In genomic region chr20:64071341-64072332, GRCh38 we compare ENCODE assay signal across 1 cellular context.
TF ChIP-seq lines count a peak whose summit lies in the region.

No MANE protein-coding gene starts in this region.

TF ChIP-seq in HepG2, 621 proteins besides CTCF, POLR2A, EP300 and RAD21:
- TF ChIP-seq NFYB (CRISPR knock-in tag; IDR thresholded peaks at IDR 0.05) (no peak), AGO1 (IDR thresholded peaks at IDR 0.05; ENCODE audit: low read depth, low read length, poor library complexity, severe bottlenecking) (no peak), FOXO4 (CRISPR knock-in tag; conservative IDR thresholded peaks at IDR 0.05) (0 out of 2 replicates have a peak, but pooled peaks have one; percentile 68), MATR3 (CRISPR knock-in tag; IDR thresholded peaks at IDR 0.05) (no peak), ZNF891 (CRISPR knock-in tag; IDR thresholded peaks at IDR 0.05) (0 out of 2 replicates have a peak, but pooled peaks have one; percentile 16), ZNF432 (CRISPR knock-in tag; IDR thresholded peaks at IDR 0.05; ENCODE audit: borderline replicate concordance) (no peak), ERF (CRISPR knock-in tag; IDR thresholded peaks at IDR 0.05) (no peak), MYC (CRISPR knock-in tag; IDR thresholded peaks at IDR 0.05; ENCODE audit: borderline replicate concordance) (0 out of 2 replicates have a peak, but pooled peaks have one; percentile 14), STAG1 (CRISPR knock-in tag; IDR thresholded peaks at IDR 0.05) (no peak), AGO2 (optimal IDR thresholded peaks at IDR 0.05; ENCODE audit: low read depth, low read length) (peak; percentile 85), ZNF777 (CRISPR knock-in tag; IDR thresholded peaks at IDR 0.05) (no peak), RELA (CRISPR knock-in tag; IDR thresholded peaks at IDR 0.05) (no peak), U2AF2 (IDR thresholded peaks at IDR 0.05; ENCODE audit: low read depth, low read length) (no peak), ARID3A (IDR thresholded peaks at IDR 0.05; ENCODE audit: low read depth, low read length) (no peak), HOXD1 (CRISPR knock-in tag; IDR thresholded peaks at IDR 0.05) (no peak), GTF2F1 (IDR thresholded peaks at IDR 0.05; ENCODE audit: low read length) (no peak), ZMAT5 (CRISPR knock-in tag; IDR thresholded peaks at IDR 0.05; ENCODE audit: borderline replicate concordance, low read depth) (no peak), ATF7 (IDR thresholded peaks at IDR 0.05) (no peak), ATF7 (CRISPR knock-in tag; IDR thresholded peaks at IDR 0.05) (no peak), CHCHD3 (CRISPR knock-in tag; IDR thresholded peaks at IDR 0.05) (0 out of 2 replicates have a peak, but pooled peaks have one; percentile 9), ZNF317 (CRISPR knock-in tag; IDR thresholded peaks at IDR 0.05) (no peak), ZNF768 (CRISPR knock-in tag; IDR thresholded peaks at IDR 0.05) (0 out of 2 replicates have a peak, but pooled peaks have one; percentile 14)
